ENCODE assay signal across 1 cellular context in the genomic region with DNA sequence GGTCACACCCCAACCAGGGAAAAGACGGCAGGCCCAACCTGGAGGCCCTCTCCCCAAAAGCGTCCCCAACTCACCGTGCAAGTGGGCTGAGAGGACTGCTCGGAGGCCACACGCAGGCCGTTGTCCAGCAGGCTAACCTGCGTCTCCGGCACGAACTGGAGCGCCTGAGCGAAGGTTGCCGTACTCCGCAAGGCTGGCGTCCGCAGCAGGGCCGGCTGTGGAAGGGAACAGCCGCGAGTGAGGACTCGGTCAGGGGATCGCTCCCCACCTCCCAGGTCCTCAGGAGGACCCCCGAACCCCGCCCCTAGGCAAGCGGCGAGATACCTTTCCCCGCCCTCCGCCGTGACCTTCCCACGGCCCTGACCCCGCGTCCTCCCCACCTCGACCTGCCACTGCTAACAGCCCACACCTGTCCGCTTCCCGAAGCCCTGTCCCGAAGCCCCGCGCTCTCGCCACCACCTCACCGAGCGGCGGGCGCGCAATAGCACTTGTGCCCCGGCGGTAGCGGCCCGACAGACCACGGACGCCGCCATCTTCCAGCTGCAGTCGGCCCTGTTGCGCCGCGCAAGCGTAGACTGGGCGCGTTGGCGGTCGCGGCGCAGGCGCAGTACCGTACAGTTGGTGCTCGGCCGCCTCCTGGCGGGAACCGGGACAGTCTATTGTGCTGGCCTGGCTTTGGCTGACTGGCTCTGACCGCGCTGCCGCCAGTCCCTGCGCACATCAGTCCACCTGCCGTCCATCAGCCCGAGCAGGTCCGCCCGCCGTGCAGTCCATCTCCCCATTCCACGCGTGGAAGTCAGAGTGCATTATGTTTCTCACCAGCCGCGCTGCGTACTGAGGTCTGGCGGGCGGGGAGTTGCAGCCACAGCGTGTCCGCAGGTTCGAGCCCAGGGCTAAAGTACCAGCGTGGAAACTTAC.
A peak's percentile ranks its signal among the peaks of the same experiment; 100 is the strongest.
TF ChIP-seq lines count a peak whose summit lies in the region.

A gene (minus strand): TSS at position 559 of the 918 bp plus-strand sequence. CDS start 26 bp downstream, at position 533.

TF ChIP-seq in HepG2, 621 proteins besides CTCF, POLR2A, EP300 and RAD21 (continued from another document and continues in another):
- TF ChIP-seq, protein P1, sequence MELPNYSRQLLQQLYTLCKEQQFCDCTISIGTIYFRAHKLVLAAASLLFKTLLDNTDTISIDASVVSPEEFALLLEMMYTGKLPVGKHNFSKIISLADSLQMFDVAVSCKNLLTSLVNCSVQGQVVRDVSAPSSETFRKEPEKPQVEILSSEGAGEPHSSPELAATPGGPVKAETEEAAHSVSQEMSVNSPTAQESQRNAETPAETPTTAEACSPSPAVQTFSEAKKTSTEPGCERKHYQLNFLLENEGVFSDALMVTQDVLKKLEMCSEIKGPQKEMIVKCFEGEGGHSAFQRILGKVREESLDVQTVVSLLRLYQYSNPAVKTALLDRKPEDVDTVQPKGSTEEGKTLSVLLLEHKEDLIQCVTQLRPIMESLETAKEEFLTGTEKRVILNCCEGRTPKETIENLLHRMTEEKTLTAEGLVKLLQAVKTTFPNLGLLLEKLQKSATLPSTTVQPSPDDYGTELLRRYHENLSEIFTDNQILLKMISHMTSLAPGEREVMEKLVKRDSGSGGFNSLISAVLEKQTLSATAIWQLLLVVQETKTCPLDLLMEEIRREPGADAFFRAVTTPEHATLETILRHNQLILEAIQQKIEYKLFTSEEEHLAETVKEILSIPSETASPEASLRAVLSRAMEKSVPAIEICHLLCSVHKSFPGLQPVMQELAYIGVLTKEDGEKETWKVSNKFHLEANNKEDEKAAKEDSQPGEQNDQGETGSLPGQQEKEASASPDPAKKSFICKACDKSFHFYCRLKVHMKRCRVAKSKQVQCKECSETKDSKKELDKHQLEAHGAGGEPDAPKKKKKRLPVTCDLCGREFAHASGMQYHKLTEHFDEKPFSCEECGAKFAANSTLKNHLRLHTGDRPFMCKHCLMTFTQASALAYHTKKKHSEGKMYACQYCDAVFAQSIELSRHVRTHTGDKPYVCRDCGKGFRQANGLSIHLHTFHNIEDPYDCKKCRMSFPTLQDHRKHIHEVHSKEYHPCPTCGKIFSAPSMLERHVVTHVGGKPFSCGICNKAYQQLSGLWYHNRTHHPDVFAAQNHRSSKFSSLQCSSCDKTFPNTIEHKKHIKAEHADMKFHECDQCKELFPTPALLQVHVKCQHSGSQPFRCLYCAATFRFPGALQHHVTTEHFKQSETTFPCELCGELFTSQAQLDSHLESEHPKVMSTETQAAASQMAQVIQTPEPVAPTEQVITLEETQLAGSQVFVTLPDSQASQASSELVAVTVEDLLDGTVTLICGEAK (IDR thresholded peaks at IDR 0.05), result no peak
- TF ChIP-seq, protein P1 (CRISPR knock-in tag; IDR thresholded peaks at IDR 0.05), result peak; percentile 82
- TF ChIP-seq SIN3A (IDR thresholded peaks at IDR 0.05; ENCODE audit: borderline replicate concordance, low read depth, low read length) (no peak), ZNF431 (CRISPR knock-in tag; IDR thresholded peaks at IDR 0.05; ENCODE audit: borderline replicate concordance, low read depth) (no peak), STAG1 (CRISPR knock-in tag; IDR thresholded peaks at IDR 0.05) (peak; percentile 62), TBP (CRISPR knock-in tag; IDR thresholded peaks at IDR 0.05) (no peak), ZNF441 (CRISPR knock-in tag; IDR thresholded peaks at IDR 0.05; ENCODE audit: borderline replicate concordance) (peak; percentile 40; the same call in 1 of the 2 replicates), ZNF260 (CRISPR knock-in tag; IDR thresholded peaks at IDR 0.05; ENCODE audit: borderline replicate concordance, low read depth) (0 out of 2 replicates have a peak, but pooled peaks have one; percentile 43), IRF2 (CRISPR knock-in tag; IDR thresholded peaks at IDR 0.05) (peak; percentile 76), KDM3A (CRISPR knock-in tag; IDR thresholded peaks at IDR 0.05; ENCODE audit: low read depth) (0 out of 2 replicates have a peak, but pooled peaks have one; percentile 58), ASH2L (IDR thresholded peaks at IDR 0.05; ENCODE audit: insufficient read length, low read depth, low read length) (peak; percentile 86), ZMYM2 (CRISPR knock-in tag; IDR thresholded peaks at IDR 0.05) (0 out of 2 replicates have a peak, but pooled peaks have one; percentile 15), ZNF614 (CRISPR knock-in tag; IDR thresholded peaks at IDR 0.05; ENCODE audit: borderline replicate concordance) (peak; percentile 39; the same call in 1 of the 2 replicates), ATF7 (IDR thresholded peaks at IDR 0.05) (no peak), ATF7 (CRISPR knock-in tag; IDR thresholded peaks at IDR 0.05) (peak; percentile 63; the same call in 1 of the 2 replicates), JUND (CRISPR knock-in tag; IDR thresholded peaks at IDR 0.05) (peak; percentile 53; the same call in 1 of the 2 replicates), SPEN (CRISPR knock-in tag; IDR thresholded peaks at IDR 0.05; ENCODE audit: low read depth) (peak; percentile 95), ZNF556 (CRISPR knock-in tag; IDR thresholded peaks at IDR 0.05; ENCODE audit: borderline replicate concordance) (peak; percentile 71; the same call in 1 of the 2 replicates), ZBTB42 (CRISPR knock-in tag; IDR thresholded peaks at IDR 0.05) (no peak), RAD51 (IDR thresholded peaks at IDR 0.05; ENCODE audit: borderline replicate concordance) (no peak), SALL1 (CRISPR knock-in tag; IDR thresholded peaks at IDR 0.05) (peak; percentile 93), ZNF775 (CRISPR knock-in tag; IDR thresholded peaks at IDR 0.05; ENCODE audit: borderline replicate concordance) (no peak), TEAD3 (CRISPR knock-in tag; optimal IDR thresholded peaks at IDR 0.05; ENCODE audit: borderline replicate concordance) (peak; percentile 75), ZFP62 (CRISPR knock-in tag; IDR thresholded peaks at IDR 0.05) (no peak), ZNF124 (CRISPR knock-in tag; IDR thresholded peaks at IDR 0.05) (0 out of 2 replicates have a peak, but pooled peaks have one; percentile 50), MED8 (CRISPR knock-in tag; IDR thresholded peaks at IDR 0.05; ENCODE audit: insufficient replicate concordance) (peak; percentile 87), BORCS8-MEF2B (CRISPR knock-in tag; IDR thresholded peaks at IDR 0.05) (peak; percentile 73; the same call in 1 of the 2 replicates), PRPF4 (IDR thresholded peaks at IDR 0.05; ENCODE audit: low read depth, low read length, poor library complexity, severe bottlenecking) (no peak)
- TF ChIP-seq, protein P2, sequence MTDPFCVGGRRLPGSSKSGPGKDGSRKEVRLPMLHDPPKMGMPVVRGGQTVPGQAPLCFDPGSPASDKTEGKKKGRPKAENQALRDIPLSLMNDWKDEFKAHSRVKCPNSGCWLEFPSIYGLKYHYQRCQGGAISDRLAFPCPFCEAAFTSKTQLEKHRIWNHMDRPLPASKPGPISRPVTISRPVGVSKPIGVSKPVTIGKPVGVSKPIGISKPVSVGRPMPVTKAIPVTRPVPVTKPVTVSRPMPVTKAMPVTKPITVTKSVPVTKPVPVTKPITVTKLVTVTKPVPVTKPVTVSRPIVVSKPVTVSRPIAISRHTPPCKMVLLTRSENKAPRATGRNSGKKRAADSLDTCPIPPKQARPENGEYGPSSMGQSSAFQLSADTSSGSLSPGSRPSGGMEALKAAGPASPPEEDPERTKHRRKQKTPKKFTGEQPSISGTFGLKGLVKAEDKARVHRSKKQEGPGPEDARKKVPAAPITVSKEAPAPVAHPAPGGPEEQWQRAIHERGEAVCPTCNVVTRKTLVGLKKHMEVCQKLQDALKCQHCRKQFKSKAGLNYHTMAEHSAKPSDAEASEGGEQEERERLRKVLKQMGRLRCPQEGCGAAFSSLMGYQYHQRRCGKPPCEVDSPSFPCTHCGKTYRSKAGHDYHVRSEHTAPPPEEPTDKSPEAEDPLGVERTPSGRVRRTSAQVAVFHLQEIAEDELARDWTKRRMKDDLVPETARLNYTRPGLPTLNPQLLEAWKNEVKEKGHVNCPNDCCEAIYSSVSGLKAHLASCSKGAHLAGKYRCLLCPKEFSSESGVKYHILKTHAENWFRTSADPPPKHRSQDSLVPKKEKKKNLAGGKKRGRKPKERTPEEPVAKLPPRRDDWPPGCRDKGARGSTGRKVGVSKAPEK (CRISPR knock-in tag; IDR thresholded peaks at IDR 0.05; ENCODE audit: borderline replicate concordance), result peak; percentile 69; the same call in 1 of the 2 replicates
- TF ChIP-seq, protein P3, sequence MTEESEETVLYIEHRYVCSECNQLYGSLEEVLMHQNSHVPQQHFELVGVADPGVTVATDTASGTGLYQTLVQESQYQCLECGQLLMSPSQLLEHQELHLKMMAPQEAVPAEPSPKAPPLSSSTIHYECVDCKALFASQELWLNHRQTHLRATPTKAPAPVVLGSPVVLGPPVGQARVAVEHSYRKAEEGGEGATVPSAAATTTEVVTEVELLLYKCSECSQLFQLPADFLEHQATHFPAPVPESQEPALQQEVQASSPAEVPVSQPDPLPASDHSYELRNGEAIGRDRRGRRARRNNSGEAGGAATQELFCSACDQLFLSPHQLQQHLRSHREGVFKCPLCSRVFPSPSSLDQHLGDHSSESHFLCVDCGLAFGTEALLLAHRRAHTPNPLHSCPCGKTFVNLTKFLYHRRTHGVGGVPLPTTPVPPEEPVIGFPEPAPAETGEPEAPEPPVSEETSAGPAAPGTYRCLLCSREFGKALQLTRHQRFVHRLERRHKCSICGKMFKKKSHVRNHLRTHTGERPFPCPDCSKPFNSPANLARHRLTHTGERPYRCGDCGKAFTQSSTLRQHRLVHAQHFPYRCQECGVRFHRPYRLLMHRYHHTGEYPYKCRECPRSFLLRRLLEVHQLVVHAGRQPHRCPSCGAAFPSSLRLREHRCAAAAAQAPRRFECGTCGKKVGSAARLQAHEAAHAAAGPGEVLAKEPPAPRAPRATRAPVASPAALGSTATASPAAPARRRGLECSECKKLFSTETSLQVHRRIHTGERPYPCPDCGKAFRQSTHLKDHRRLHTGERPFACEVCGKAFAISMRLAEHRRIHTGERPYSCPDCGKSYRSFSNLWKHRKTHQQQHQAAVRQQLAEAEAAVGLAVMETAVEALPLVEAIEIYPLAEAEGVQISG (CRISPR knock-in tag; IDR thresholded peaks at IDR 0.05), result peak; percentile 80
- TF ChIP-seq, protein P4, sequence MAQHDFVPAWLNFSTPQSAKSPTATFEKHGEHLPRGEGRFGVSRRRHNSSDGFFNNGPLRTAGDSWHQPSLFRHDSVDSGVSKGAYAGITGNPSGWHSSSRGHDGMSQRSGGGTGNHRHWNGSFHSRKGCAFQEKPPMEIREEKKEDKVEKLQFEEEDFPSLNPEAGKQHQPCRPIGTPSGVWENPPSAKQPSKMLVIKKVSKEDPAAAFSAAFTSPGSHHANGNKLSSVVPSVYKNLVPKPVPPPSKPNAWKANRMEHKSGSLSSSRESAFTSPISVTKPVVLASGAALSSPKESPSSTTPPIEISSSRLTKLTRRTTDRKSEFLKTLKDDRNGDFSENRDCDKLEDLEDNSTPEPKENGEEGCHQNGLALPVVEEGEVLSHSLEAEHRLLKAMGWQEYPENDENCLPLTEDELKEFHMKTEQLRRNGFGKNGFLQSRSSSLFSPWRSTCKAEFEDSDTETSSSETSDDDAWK (CRISPR knock-in tag; IDR thresholded peaks at IDR 0.05), result no peak
- TF ChIP-seq, protein P5, sequence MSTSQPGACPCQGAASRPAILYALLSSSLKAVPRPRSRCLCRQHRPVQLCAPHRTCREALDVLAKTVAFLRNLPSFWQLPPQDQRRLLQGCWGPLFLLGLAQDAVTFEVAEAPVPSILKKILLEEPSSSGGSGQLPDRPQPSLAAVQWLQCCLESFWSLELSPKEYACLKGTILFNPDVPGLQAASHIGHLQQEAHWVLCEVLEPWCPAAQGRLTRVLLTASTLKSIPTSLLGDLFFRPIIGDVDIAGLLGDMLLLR (CRISPR knock-in tag; IDR thresholded peaks at IDR 0.05), result peak; percentile 89
- TF ChIP-seq, protein P6, sequence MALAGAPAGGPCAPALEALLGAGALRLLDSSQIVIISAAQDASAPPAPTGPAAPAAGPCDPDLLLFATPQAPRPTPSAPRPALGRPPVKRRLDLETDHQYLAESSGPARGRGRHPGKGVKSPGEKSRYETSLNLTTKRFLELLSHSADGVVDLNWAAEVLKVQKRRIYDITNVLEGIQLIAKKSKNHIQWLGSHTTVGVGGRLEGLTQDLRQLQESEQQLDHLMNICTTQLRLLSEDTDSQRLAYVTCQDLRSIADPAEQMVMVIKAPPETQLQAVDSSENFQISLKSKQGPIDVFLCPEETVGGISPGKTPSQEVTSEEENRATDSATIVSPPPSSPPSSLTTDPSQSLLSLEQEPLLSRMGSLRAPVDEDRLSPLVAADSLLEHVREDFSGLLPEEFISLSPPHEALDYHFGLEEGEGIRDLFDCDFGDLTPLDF (CRISPR knock-in tag; IDR thresholded peaks at IDR 0.05), result peak; percentile 85
- TF ChIP-seq, protein P7, sequence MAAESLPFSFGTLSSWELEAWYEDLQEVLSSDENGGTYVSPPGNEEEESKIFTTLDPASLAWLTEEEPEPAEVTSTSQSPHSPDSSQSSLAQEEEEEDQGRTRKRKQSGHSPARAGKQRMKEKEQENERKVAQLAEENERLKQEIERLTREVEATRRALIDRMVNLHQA (CRISPR knock-in tag; IDR thresholded peaks at IDR 0.05), result no peak
